7 cellular contexts compared by ENCODE assay signal in the genomic region with DNA sequence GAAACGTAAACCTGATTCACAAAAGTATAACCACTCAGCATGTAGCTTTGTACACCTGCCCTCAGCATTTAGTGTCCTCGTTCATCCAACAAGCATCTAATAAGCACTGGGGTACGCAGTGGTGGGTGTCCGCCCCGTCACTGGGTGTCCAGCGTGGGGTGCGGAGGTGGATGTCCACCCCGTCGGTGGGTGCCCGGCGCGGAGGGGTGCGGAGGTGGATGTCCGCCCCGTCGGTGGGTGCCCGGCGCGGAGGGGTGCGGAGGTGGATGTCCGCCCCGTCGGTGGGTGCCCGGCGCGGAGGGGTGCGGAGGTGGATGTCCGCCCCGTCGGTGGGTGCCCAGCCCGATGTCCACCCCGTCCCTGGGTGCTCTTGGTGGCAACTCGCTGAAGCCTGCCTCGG. TPM values are rescaled to one million over a fixed set of nuclear protein-coding genes. Genes with fewer than 3 reads are reported as not detected.
"Had no signal": no experiment of that assay in that cellular context is flagged by ENCODE, and none has a peak within 500 bp of the region (broad histone marks: within the 10 kb centered on the region; RNA-seq: fewer than 3 reads in every experiment).

No MANE protein-coding gene starts in this region.

RNA-seq across cellular contexts. Expression of a gene that starts 4.5 kb away (rescaled TPM):
- total RNA-seq: Peyer's patch had no signal

RNA-seq across cellular contexts. Expression of a gene that starts 41.3 kb away (rescaled TPM):
- total RNA-seq: OCI-LY7, PC-3, Right ventricle myocardium inferior, SJCRH30, SJSA1 had no signal
- polyA plus RNA-seq: SK-N-SH had no signal
